ENCODE assay signal across 20 cellular contexts in the genomic region with DNA sequence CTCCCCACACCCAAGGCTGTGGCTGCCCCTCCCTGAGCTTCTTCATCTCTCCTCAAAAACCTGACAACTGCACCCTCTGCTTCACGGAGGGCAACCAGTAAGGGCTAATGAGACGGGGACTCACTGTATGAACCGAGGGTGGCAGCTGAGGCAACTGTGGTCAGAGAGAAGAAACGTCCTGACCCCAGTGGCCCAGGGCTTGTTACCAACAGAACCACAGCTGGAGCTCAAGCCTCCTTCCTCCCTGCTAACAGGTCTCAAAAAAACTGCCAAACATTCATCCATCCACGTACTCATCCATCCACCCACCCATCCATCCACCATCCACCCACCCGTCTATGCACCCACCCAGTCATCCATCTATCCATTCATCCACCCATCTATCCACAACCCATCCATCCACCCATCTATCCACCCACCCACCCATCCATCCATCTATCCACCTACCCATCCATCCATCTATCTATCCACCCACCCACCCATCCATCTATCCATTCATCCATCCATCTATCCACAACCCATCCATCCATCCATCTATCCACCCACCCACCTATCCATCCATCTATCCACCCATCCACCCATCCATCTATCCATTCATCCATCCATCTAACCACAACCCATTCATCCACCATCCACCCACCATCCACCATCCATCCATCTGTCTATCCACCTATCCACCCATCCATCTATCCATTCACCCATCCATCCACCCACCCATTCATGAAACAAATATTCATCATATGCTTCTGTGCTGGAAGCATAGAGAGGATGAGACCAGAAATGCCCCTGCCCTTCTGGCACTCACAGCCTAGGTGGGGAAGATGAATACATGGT.
DNase-seq lines count a peak whose midpoint lies in the region; FAIRE-seq and TF ChIP-seq lines count a peak whose summit lies in the region.
"Had no signal": no experiment of that assay in that cellular context is flagged by ENCODE, and none has a peak within 500 bp of the region (broad histone marks: within the 10 kb centered on the region; RNA-seq: fewer than 3 reads in every experiment).

No MANE protein-coding gene starts in this region.

- peaks cover 7% of the 10 kb centered on the region for H3K27me3 Mint-ChIP-seq in endothelial cell (ENCODE audit: unreplicated experiment)

- peaks cover 0 to 44% of the 10 kb centered on the region in 2 donors for H3K27me3 ChIP-seq in tibial artery

- H3K4me1 ChIP-seq in tibial artery: no peaks in the 10 kb centered on the region
- H3K4me1 ChIP-seq: A549 had no signal

- peaks cover 5% of the 10 kb centered on the region for H3K4me1 Mint-ChIP-seq in endothelial cell (ENCODE audit: unreplicated experiment)

- peak; percentile 19 for DNase-seq in activated effector memory CD4-positive, alpha-beta T cell treated with anti-CD3 and anti-CD28 coated beads, Interleukin-2, amount 50 U/mL, for 16 hours
- DNase-seq in activated effector memory CD4-positive, alpha-beta T cell treated with Interleukin-2 at 50 U/mL for 16 hours: no peak
- DNase-seq in HTR-8/SVneo (ENCODE audit: insufficient read length, low spot score): no peak
- DNase-seq in endothelial cell (ENCODE audit: low spot score): no peak
- peak; percentile 11 to 33 for DNase-seq in tibial artery
- DNase-seq in LoVo (ENCODE audit: low spot score): no peak
- no peak for DNase-seq in NCI-H128 (lab: John Stamatoyannopoulos, UW; ENCODE audit: unreplicated experiment)
- DNase-seq: C1 segment of cervical spinal cord, DMS79, KG1, NCI-H1417 treated with DMSO at 0.1 percent for 48 hours, NCI-H187 treated with DMSO at 0.1 percent for 48 hours, NCI-H2227 treated with DMSO at 0.1 percent for 48 hours, NCI-H524 had no signal

- H3K9me3 Mint-ChIP-seq in endothelial cell (ENCODE audit: unreplicated experiment): peaks cover under 1% of the 10 kb centered on the region

- no peak overlapping the region for H3K4me3 Mint-ChIP-seq in endothelial cell (ENCODE audit: unreplicated experiment)

- FAIRE-seq in HTR-8/SVneo (lab: Jason Lieb, UNC): peak; percentile 87
- FAIRE-seq: A549, D721Med, GM12892, GM18507, H1, HepG2 had no signal

- intact Hi-C loops in tibial artery (cut with DNase I; ENCODE audit: low total_unique reads): no loop called here

- no peak overlapping the region for H3K4me3 ChIP-seq in tibial artery
- H3K4me3 ChIP-seq: A549 had no signal

- peak overlapping the region; percentile 49 for H3K27ac Mint-ChIP-seq in endothelial cell (ENCODE audit: unreplicated experiment)

- H3K9me3 ChIP-seq in tibial artery: no peaks in the 10 kb centered on the region
- H3K9me3 ChIP-seq: A549 had no signal

- TF ChIP-seq CTCF in endothelial cell (IDR thresholded peaks at IDR 0.05; ENCODE audit: unreplicated experiment) (no peak), tibial artery (IDR thresholded peaks at IDR 0.05) (no peak)

- peaks cover 5% of the 10 kb centered on the region for H3K36me3 Mint-ChIP-seq in endothelial cell (ENCODE audit: low read depth, unreplicated experiment)

- no peaks in the 10 kb centered on the region for H3K36me3 ChIP-seq in tibial artery

- H3K27ac ChIP-seq in tibial artery: no peak overlapping the region
- H3K27ac ChIP-seq: A549 had no signal

Comparison
In these comparisons a context has a peak if more than half of its experiments do, and no peak if none do; other contexts are left out.
1. DNase-seq: peak in activated effector memory CD4-positive, alpha-beta T cell treated with anti-CD3 and anti-CD28 coated beads, Interleukin-2, amount 50 U/mL, for 16 hours (single experiment) and tibial artery (2 of 2); none in activated effector memory CD4-positive, alpha-beta T cell treated with Interleukin-2 at 50 U/mL for 16 hours (single experiment), HTR-8/SVneo (single experiment), endothelial cell (single experiment), LoVo (single experiment) and NCI-H128 (single experiment).